In genomic region chr3:122025296-122025695, GRCh38 we compare ENCODE assay signal across 14 cellular contexts. TPM values are rescaled to one million over a fixed set of nuclear protein-coding genes. Genes with fewer than 3 reads are reported as not detected.
DNase-seq lines count a peak whose midpoint lies in the region; ATAC-seq and TF ChIP-seq lines count a peak whose summit lies in the region.
"Had no signal": no experiment of that assay in that cellular context is flagged by ENCODE, and none has a peak within 500 bp of the region (broad histone marks: within the 10 kb centered on the region; RNA-seq: fewer than 3 reads in every experiment).

No MANE protein-coding gene starts in this region.

- peak overlapping the region; percentile 70 for H3K4me2 ChIP-seq in OCI-LY1 (ENCODE audit: low read length)

- intact Hi-C loops in ascending aorta (cut with DNase I) = no loop called here

- H3K4me1 ChIP-seq in OCI-LY1 (ENCODE audit: insufficient read depth, low read length, severe bottlenecking) (peaks cover 65% of the 10 kb centered on the region), ascending aorta (no peaks in the 10 kb centered on the region), foreskin keratinocyte (no peaks in the 10 kb centered on the region)

- H3K27me3 ChIP-seq in OCI-LY1 (ENCODE audit: insufficient read depth, low read length) (no peaks in the 10 kb centered on the region), ascending aorta (no peaks in the 10 kb centered on the region), foreskin keratinocyte (peaks cover 14% of the 10 kb centered on the region)

- H3K36me3 ChIP-seq in OCI-LY1 (ENCODE audit: insufficient read depth, low read length) = no peaks in the 10 kb centered on the region
- no peaks in the 10 kb centered on the region for H3K36me3 ChIP-seq in ascending aorta
- H3K36me3 ChIP-seq: spleen had no signal

- H2AFZ ChIP-seq in OCI-LY1 (ENCODE audit: low read length) = no peak overlapping the region

- peak overlapping the region; percentile 85 for H3K27ac ChIP-seq in OCI-LY1 (ENCODE audit: low read depth, low read length, poor library complexity, severe bottlenecking)
- H3K27ac ChIP-seq in ascending aorta = no peak overlapping the region
- H3K27ac ChIP-seq in foreskin keratinocyte = no peak overlapping the region

- ATAC-seq in GM18502 (IDR thresholded peaks at IDR 0.05; ENCODE audit: poor library complexity, unreplicated experiment) (peak; percentile 85), GM19467 (IDR thresholded peaks at IDR 0.05; ENCODE audit: unreplicated experiment) (peak; percentile 72), HG03039 (IDR thresholded peaks at IDR 0.05; ENCODE audit: unreplicated experiment) (peak; percentile 63), foreskin keratinocyte (no peak)
- ATAC-seq: stimulated activated naive CD8-positive, alpha-beta T cell treated with anti-CD3 and anti-CD28 coated beads, Interleukin-15, Interleukin-2, amounts not matched to agents 100 U/mL and 50 U/mL, for 24 hours had no signal

- no peaks in the 10 kb centered on the region for H3F3A ChIP-seq in OCI-LY1 (ENCODE audit: insufficient read depth, low read length)

- H3K79me2 ChIP-seq in OCI-LY1 (ENCODE audit: insufficient read depth, low read length) = no peaks in the 10 kb centered on the region

- H3K9me3 ChIP-seq in OCI-LY1 (ENCODE audit: low read length) (no peaks in the 10 kb centered on the region), ascending aorta (no peaks in the 10 kb centered on the region)
- H3K9me3 ChIP-seq: spleen had no signal

- no peak for DNase-seq in ascending aorta (ENCODE audit: low spot score in 2 of 2)
- no peak for DNase-seq in HK-2 (ENCODE audit: unreplicated experiment)
- no peak for DNase-seq in GF-D8 (lab: John Stamatoyannopoulos, UW)
- no peak for DNase-seq in foreskin keratinocyte
- DNase-seq: activated CD4-positive, alpha-beta T cell treated with anti-CD3 and anti-CD28 coated beads for 1 hour; activated naive CD4-positive, alpha-beta T cell treated with anti-CD3 and anti-CD28 coated beads, Interleukin-2, amount 50 U/mL, for 16 hours; C1 segment of cervical spinal cord; spleen; stimulated activated naive CD8-positive, alpha-beta T cell treated with anti-CD3 and anti-CD28 coated beads, Interleukin-15, Interleukin-2, amounts not matched to agents 100 U/mL and 50 U/mL, for 24 hours had no signal

- no peaks in the 10 kb centered on the region for H4K20me1 ChIP-seq in OCI-LY1 (ENCODE audit: insufficient read depth, low read length)

- peak overlapping the region; percentile 16; the same call in 1 of the 2 replicates for H3K9ac ChIP-seq in OCI-LY1 (ENCODE audit: low read length)

- no peaks in the 10 kb centered on the region for H3K9me2 ChIP-seq in OCI-LY1 (ENCODE audit: low read depth, low read length)

- peak overlapping the region; percentile 20 for H3K4me3 ChIP-seq in OCI-LY1 (ENCODE audit: low read depth, low read length, poor library complexity, severe bottlenecking)
- no peak overlapping the region for H3K4me3 ChIP-seq in ascending aorta
- H3K4me3 ChIP-seq: spleen had no signal

- TF ChIP-seq CTCF in OCI-LY1 (IDR thresholded peaks at IDR 0.05; ENCODE audit: low read length) (no peak), ascending aorta (IDR thresholded peaks at IDR 0.05) (no peak), foreskin keratinocyte (conservative IDR thresholded peaks at IDR 0.05) (no peak)

RNA-seq across cellular contexts. Expression of gene ILDR1, which starts 3.2 kb away (rescaled TPM):
- total RNA-seq in ascending aorta (not detected), foreskin keratinocyte (0.07 TPM in 1 of 2 replicates, not detected in the other)
- 0.02 TPM in 1 of 2 replicates, not detected in the other for polyA plus RNA-seq in foreskin keratinocyte
- total RNA-seq: M059J had no signal

RNA-seq across cellular contexts. Expression of gene CD86, which starts 29.9 kb away (rescaled TPM):
- not detected for total RNA-seq in ascending aorta
- total RNA-seq in foreskin keratinocyte = 0.49 and 0.92 TPM in 2 replicates
- 0.61 and 0.68 TPM in 2 replicates for polyA plus RNA-seq in foreskin keratinocyte
- total RNA-seq: M059J had no signal
